ENCODE assay signal across 8 cellular contexts in genomic region chr1:66331641-66332523, GRCh38.
DNase-seq lines count a peak whose midpoint lies in the region; ATAC-seq, FAIRE-seq and TF ChIP-seq lines count a peak whose summit lies in the region.

No MANE protein-coding gene starts in this region.

- H3K9me3 Mint-ChIP-seq in T-cell = no peaks in the 10 kb centered on the region
- no peaks in the 10 kb centered on the region for H3K9me3 Mint-ChIP-seq in immature natural killer cell

- FAIRE-seq in frontal cortex (lab: Jason Lieb, UNC) = no peak

- H3K4me1 Mint-ChIP-seq in T-cell (peaks cover 57 to 74% (median 60%) of the 10 kb centered on the region in 3 donors), immature natural killer cell (peaks cover 58 to 80% of the 10 kb centered on the region in 2 donors)

- POLR2A ChIA-PET in T-cell (lab: Charles Lee) = interaction anchor here (0.5 to 10.2 kb wide), 23 partner anchors 11 to 202 kb away, joined by 3 to 131 read pairs (median 4); no protein-coding TSS in a partner anchor

- ATAC-seq in HG02642 (IDR thresholded peaks at IDR 0.05; ENCODE audit: poor library complexity, unreplicated experiment) (peak; percentile 23), T-cell (replicated peaks in 1 of 4) (peak; percentile 11 to 29 (median 24)), GM21381 (IDR thresholded peaks at IDR 0.05; ENCODE audit: unreplicated experiment) (no peak)

- peaks cover 6% of the 10 kb centered on the region for H3K36me3 Mint-ChIP-seq in T-cell
- peaks cover 0 to 5% (median 0%) of the 10 kb centered on the region in 3 donors for H3K36me3 Mint-ChIP-seq in immature natural killer cell

- H3K27me3 Mint-ChIP-seq in T-cell = no peaks in the 10 kb centered on the region
- peaks cover 4 to 17% (median 11%) of the 10 kb centered on the region in 3 donors for H3K27me3 Mint-ChIP-seq in immature natural killer cell (ENCODE audit: low read depth in 3 of 3)

- peak overlapping the region; percentile 98 for H3K27ac Mint-ChIP-seq in T-cell
- peak overlapping the region; percentile 73 to 99 (median 87) for H3K27ac Mint-ChIP-seq in immature natural killer cell

- peak; percentile 96 for DNase-seq in ELR (ENCODE audit: low read depth)
- peak in 27 of 34 experiments; percentile 17 to 61 (median 36) for DNase-seq in T-cell
- peak; percentile 92 to 95 for DNase-seq in cardiac fibroblast (ENCODE audit: low read depth in 2 of 2)
- peak; percentile 24 to 48 (median 46) for DNase-seq in immature natural killer cell
- DNase-seq in smooth muscle cell of the brain vasculature (ENCODE audit: low read depth, low spot score) = peak; percentile 54
- DNase-seq in frontal cortex (ENCODE audit: low spot score in 2 of 2) = no peak

- TF ChIP-seq CTCF in cardiac fibroblast (IDR thresholded peaks at IDR 0.05; ENCODE audit: low read depth, low read length) = peak; percentile 52

- peak overlapping the region; percentile 96 to 99 (median 98) for H3K4me3 Mint-ChIP-seq in T-cell
- peak overlapping the region; percentile 89 to 100 (median 92) for H3K4me3 Mint-ChIP-seq in immature natural killer cell

- H3K4me3 ChIP-seq in cardiac fibroblast (replicated peaks in 1 of 2; ENCODE audit: low read depth in 2 of 2, low read length in 2 of 2) = peak overlapping the region; percentile 52 to 64

- CTCF ChIA-PET in T-cell (lab: Charles Lee) = interaction anchor here in 1 of 2 donors (0.6 to 4.2 kb wide), 14 partner anchors 11 to 114 kb away, joined by 3 to 22 read pairs (median 4); no protein-coding TSS in a partner anchor

Comparison
In these comparisons a context has a peak if more than half of its experiments do, and no peak if none do; other contexts are left out.
1. DNase-seq: peak in ELR (single experiment), T-cell (27 of 34), cardiac fibroblast (2 of 2), immature natural killer cell (3 of 3) and smooth muscle cell of the brain vasculature (single experiment); none in frontal cortex (0 of 2).